ENCODE assay signal across 8 cellular contexts in the genomic region with DNA sequence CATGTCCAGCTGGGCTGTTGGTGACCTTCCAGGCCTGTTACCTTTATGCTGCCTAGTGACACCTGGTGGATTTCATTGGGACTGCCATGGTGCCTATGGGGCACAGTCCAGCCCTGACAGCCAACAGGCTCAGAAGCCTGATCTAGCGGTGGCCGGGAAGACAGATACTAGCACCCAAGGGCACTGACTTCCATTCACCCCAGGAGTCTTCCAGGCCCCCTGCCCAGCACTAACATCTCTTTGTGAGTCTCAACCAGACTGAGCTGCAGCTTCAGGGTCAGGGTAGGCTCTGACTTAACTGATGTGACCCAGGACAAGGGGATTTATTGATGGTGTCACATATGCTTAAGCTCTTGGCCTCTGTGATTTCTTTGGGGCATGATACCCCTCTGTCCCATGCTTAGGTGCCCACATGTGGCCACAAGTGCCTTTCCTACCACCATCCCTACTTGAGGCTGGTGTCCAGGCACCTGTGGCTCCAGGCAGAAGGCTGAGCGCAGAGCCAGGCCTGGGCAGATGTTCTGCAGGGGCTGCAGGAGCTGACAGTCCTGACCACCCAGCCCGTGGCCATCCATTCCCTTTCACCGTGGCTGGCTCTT. TPM values are rescaled to one million over a fixed set of nuclear protein-coding genes. Genes with fewer than 3 reads are reported as not detected.
A peak's percentile ranks its signal among the peaks of the same experiment; 100 is the strongest.
DNase-seq lines count a peak whose midpoint lies in the region; ATAC-seq and TF ChIP-seq lines count a peak whose summit lies in the region.
"Not testable (repeated sequence)": the region's sequence is repeated elsewhere in the genome, so short reads cannot be mapped to it uniquely, and the experiment has no call there.
"Had no signal": no experiment of that assay in that cellular context is flagged by ENCODE, and none has a peak within 500 bp of the region (broad histone marks: within the 10 kb centered on the region; RNA-seq: fewer than 3 reads in every experiment).

No MANE protein-coding gene starts in this region.

- in situ Hi-C loops in GM13977 (cut with MboI; ENCODE audit: low pct_unique_long_range_greater_than_20kb, low sequenced_read_pairs, unreplicated experiment), result not testable (repeated sequence)

- TF ChIP-seq CTCF in GM13977 (IDR thresholded peaks at IDR 0.05; ENCODE audit: extremely low read depth, insufficient read depth, missing control alignments), result peak; percentile 68

- not testable (repeated sequence) for DNase-seq in GM13977 (ENCODE audit: low spot score)
- DNase-seq in T-helper 1 cell (peak in 4 of 5 donors; percentile 10 to 45 (median 20)), medulla oblongata (ENCODE audit: extremely low spot score) (peak; percentile 7)
- DNase-seq in activated T-helper 9 cell treated with anti-CD3 and anti-CD28 coated beads, Interleukin-2, amount 50 U/mL, for 16 hours (ENCODE audit: low read depth), result peak; percentile 28
- peak; percentile 63 to 83 for DNase-seq in stimulated activated CD4-positive, alpha-beta T cell treated with anti-CD3 and anti-CD28 coated beads, Interleukin-2, amount 100 ng/mL, for 24 hours

- ATAC-seq in HG02938 (IDR thresholded peaks at IDR 0.05; ENCODE audit: unreplicated experiment) (peak; percentile 62), esophagus mucosa (peak; percentile 82)

RNA-seq across cellular contexts. Expression of gene GOLGA6D, which starts 8.0 kb away (rescaled TPM):
- not detected for total RNA-seq in esophagus mucosa
- total RNA-seq: dermis microvascular lymphatic vessel endothelial cell had no signal

RNA-seq across cellular contexts. Expression of gene GOLGA6C, which starts 16.5 kb away (rescaled TPM):
- not detected for total RNA-seq in esophagus mucosa
- total RNA-seq: dermis microvascular lymphatic vessel endothelial cell had no signal
